ENCODE assay signal across 1 cellular context in the genomic region with DNA sequence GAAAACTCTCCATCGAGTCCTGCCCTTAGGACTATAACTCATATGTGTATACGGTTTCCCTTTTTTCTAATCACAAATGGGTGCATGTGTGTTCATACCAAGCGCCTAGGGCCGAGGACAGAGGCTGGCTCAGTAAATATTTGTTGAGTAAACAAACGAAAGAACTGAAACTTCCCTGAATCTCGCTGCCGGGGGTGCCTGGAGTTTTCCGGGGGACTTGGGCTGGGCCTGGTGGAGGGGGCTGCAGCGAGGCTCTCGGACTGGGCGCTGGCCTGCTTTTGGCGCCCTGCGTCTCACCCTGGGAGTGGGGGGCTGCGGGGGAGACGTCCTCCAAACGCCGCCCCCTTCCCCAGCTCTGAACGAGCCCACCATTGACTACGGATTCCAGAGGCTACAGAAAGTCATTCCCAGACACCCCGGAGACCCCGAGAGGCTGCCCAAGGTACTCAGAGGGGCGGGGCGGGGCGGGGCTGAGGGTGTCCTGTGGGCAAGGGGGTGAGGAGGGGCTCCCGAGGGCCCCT.
A peak's percentile ranks its signal among the peaks of the same experiment; 100 is the strongest.
TF ChIP-seq lines count a peak whose summit lies in the region.

No MANE protein-coding gene starts in this region.

TF ChIP-seq in HepG2, 621 proteins besides CTCF, POLR2A, EP300 and RAD21 (continued from another document and continues in another):
- TF ChIP-seq, protein P1, sequence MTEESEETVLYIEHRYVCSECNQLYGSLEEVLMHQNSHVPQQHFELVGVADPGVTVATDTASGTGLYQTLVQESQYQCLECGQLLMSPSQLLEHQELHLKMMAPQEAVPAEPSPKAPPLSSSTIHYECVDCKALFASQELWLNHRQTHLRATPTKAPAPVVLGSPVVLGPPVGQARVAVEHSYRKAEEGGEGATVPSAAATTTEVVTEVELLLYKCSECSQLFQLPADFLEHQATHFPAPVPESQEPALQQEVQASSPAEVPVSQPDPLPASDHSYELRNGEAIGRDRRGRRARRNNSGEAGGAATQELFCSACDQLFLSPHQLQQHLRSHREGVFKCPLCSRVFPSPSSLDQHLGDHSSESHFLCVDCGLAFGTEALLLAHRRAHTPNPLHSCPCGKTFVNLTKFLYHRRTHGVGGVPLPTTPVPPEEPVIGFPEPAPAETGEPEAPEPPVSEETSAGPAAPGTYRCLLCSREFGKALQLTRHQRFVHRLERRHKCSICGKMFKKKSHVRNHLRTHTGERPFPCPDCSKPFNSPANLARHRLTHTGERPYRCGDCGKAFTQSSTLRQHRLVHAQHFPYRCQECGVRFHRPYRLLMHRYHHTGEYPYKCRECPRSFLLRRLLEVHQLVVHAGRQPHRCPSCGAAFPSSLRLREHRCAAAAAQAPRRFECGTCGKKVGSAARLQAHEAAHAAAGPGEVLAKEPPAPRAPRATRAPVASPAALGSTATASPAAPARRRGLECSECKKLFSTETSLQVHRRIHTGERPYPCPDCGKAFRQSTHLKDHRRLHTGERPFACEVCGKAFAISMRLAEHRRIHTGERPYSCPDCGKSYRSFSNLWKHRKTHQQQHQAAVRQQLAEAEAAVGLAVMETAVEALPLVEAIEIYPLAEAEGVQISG (CRISPR knock-in tag; IDR thresholded peaks at IDR 0.05): no peak
- TF ChIP-seq ZNF598 (CRISPR knock-in tag; IDR thresholded peaks at IDR 0.05; ENCODE audit: borderline replicate concordance): no peak
- TF ChIP-seq, protein P2, sequence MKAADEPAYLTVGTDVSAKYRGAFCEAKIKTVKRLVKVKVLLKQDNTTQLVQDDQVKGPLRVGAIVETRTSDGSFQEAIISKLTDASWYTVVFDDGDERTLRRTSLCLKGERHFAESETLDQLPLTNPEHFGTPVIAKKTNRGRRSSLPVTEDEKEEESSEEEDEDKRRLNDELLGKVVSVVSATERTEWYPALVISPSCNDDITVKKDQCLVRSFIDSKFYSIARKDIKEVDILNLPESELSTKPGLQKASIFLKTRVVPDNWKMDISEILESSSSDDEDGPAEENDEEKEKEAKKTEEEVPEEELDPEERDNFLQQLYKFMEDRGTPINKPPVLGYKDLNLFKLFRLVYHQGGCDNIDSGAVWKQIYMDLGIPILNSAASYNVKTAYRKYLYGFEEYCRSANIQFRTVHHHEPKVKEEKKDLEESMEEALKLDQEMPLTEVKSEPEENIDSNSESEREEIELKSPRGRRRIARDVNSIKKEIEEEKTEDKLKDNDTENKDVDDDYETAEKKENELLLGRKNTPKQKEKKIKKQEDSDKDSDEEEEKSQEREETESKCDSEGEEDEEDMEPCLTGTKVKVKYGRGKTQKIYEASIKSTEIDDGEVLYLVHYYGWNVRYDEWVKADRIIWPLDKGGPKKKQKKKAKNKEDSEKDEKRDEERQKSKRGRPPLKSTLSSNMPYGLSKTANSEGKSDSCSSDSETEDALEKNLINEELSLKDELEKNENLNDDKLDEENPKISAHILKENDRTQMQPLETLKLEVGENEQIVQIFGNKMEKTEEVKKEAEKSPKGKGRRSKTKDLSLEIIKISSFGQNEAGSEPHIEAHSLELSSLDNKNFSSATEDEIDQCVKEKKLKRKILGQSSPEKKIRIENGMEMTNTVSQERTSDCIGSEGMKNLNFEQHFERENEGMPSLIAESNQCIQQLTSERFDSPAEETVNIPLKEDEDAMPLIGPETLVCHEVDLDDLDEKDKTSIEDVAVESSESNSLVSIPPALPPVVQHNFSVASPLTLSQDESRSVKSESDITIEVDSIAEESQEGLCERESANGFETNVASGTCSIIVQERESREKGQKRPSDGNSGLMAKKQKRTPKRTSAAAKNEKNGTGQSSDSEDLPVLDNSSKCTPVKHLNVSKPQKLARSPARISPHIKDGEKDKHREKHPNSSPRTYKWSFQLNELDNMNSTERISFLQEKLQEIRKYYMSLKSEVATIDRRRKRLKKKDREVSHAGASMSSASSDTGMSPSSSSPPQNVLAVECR (CRISPR knock-in tag; IDR thresholded peaks at IDR 0.05; ENCODE audit: borderline replicate concordance): peak; percentile 26; the same call in 1 of the 2 replicates
- TF ChIP-seq, protein P3, sequence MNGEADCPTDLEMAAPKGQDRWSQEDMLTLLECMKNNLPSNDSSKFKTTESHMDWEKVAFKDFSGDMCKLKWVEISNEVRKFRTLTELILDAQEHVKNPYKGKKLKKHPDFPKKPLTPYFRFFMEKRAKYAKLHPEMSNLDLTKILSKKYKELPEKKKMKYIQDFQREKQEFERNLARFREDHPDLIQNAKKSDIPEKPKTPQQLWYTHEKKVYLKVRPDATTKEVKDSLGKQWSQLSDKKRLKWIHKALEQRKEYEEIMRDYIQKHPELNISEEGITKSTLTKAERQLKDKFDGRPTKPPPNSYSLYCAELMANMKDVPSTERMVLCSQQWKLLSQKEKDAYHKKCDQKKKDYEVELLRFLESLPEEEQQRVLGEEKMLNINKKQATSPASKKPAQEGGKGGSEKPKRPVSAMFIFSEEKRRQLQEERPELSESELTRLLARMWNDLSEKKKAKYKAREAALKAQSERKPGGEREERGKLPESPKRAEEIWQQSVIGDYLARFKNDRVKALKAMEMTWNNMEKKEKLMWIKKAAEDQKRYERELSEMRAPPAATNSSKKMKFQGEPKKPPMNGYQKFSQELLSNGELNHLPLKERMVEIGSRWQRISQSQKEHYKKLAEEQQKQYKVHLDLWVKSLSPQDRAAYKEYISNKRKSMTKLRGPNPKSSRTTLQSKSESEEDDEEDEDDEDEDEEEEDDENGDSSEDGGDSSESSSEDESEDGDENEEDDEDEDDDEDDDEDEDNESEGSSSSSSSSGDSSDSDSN (CRISPR knock-in tag; IDR thresholded peaks at IDR 0.05): peak; percentile 2
- no peak; the same call in 1 of the 2 replicates for TF ChIP-seq ZNF782 (CRISPR knock-in tag; IDR thresholded peaks at IDR 0.05; ENCODE audit: borderline replicate concordance)
- peak; percentile 47 for TF ChIP-seq SAP130 (CRISPR knock-in tag; IDR thresholded peaks at IDR 0.05; ENCODE audit: low read depth)
- no peak for TF ChIP-seq DNMT3B (CRISPR knock-in tag; conservative IDR thresholded peaks at IDR 0.05)
- 0 out of 2 replicates have a peak, but pooled peaks have one; percentile 51 for TF ChIP-seq RCOR2 (CRISPR knock-in tag; IDR thresholded peaks at IDR 0.05)
- TF ChIP-seq, protein P4, sequence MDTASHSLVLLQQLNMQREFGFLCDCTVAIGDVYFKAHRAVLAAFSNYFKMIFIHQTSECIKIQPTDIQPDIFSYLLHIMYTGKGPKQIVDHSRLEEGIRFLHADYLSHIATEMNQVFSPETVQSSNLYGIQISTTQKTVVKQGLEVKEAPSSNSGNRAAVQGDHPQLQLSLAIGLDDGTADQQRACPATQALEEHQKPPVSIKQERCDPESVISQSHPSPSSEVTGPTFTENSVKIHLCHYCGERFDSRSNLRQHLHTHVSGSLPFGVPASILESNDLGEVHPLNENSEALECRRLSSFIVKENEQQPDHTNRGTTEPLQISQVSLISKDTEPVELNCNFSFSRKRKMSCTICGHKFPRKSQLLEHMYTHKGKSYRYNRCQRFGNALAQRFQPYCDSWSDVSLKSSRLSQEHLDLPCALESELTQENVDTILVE (CRISPR knock-in tag; IDR thresholded peaks at IDR 0.05): 0 out of 2 replicates have a peak, but pooled peaks have one; percentile 18
- peak; percentile 94; the same call in 1 of the 2 replicates for TF ChIP-seq SNAI1 (CRISPR knock-in tag; IDR thresholded peaks at IDR 0.05; ENCODE audit: borderline replicate concordance)
- TF ChIP-seq ZNF124 (CRISPR knock-in tag; IDR thresholded peaks at IDR 0.05): 0 out of 2 replicates have a peak, but pooled peaks have one; percentile 5
- TF ChIP-seq HDAC1 (CRISPR knock-in tag; IDR thresholded peaks at IDR 0.05): peak; percentile 79
- TF ChIP-seq ZNF335 (CRISPR knock-in tag; IDR thresholded peaks at IDR 0.05): no peak
- 0 out of 2 replicates have a peak, but pooled peaks have one; percentile 38 for TF ChIP-seq KLF11 (CRISPR knock-in tag; IDR thresholded peaks at IDR 0.05)
- peak; percentile 61 for TF ChIP-seq ZNF746 (CRISPR knock-in tag; IDR thresholded peaks at IDR 0.05)
- TF ChIP-seq NCOA2 (CRISPR knock-in tag; IDR thresholded peaks at IDR 0.05): 0 out of 2 replicates have a peak, but pooled peaks have one; percentile 8
- TF ChIP-seq ZMYM4 (CRISPR knock-in tag; IDR thresholded peaks at IDR 0.05): 0 out of 2 replicates have a peak, but pooled peaks have one; percentile 4
- TF ChIP-seq, protein P5, sequence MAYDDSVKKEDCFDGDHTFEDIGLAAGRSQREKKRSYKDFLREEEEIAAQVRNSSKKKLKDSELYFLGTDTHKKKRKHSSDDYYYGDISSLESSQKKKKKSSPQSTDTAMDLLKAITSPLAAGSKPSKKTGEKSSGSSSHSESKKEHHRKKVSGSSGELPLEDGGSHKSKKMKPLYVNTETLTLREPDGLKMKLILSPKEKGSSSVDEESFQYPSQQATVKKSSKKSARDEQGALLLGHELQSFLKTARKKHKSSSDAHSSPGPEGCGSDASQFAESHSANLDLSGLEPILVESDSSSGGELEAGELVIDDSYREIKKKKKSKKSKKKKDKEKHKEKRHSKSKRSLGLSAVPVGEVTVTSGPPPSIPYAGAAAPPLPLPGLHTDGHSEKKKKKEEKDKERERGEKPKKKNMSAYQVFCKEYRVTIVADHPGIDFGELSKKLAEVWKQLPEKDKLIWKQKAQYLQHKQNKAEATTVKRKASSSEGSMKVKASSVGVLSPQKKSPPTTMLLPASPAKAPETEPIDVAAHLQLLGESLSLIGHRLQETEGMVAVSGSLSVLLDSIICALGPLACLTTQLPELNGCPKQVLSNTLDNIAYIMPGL (CRISPR knock-in tag; IDR thresholded peaks at IDR 0.05; ENCODE audit: borderline replicate concordance in 1 of 2, low read depth in 1 of 2): peak in 1 of 2 experiments; percentile 62; a peak in 1 of 4 replicates
- TF ChIP-seq CBFB (CRISPR knock-in tag; IDR thresholded peaks at IDR 0.05): no peak
- TF ChIP-seq ZNF274 (CRISPR knock-in tag; IDR thresholded peaks at IDR 0.05): no peak
- 0 out of 2 replicates have a peak, but pooled peaks have one; percentile 47 for TF ChIP-seq ZNF792 (CRISPR knock-in tag; IDR thresholded peaks at IDR 0.05)
- peak; percentile 48; the same call in 1 of the 2 replicates for TF ChIP-seq RXRB (CRISPR knock-in tag; IDR thresholded peaks at IDR 0.05; ENCODE audit: borderline replicate concordance)
- TF ChIP-seq, protein P6, sequence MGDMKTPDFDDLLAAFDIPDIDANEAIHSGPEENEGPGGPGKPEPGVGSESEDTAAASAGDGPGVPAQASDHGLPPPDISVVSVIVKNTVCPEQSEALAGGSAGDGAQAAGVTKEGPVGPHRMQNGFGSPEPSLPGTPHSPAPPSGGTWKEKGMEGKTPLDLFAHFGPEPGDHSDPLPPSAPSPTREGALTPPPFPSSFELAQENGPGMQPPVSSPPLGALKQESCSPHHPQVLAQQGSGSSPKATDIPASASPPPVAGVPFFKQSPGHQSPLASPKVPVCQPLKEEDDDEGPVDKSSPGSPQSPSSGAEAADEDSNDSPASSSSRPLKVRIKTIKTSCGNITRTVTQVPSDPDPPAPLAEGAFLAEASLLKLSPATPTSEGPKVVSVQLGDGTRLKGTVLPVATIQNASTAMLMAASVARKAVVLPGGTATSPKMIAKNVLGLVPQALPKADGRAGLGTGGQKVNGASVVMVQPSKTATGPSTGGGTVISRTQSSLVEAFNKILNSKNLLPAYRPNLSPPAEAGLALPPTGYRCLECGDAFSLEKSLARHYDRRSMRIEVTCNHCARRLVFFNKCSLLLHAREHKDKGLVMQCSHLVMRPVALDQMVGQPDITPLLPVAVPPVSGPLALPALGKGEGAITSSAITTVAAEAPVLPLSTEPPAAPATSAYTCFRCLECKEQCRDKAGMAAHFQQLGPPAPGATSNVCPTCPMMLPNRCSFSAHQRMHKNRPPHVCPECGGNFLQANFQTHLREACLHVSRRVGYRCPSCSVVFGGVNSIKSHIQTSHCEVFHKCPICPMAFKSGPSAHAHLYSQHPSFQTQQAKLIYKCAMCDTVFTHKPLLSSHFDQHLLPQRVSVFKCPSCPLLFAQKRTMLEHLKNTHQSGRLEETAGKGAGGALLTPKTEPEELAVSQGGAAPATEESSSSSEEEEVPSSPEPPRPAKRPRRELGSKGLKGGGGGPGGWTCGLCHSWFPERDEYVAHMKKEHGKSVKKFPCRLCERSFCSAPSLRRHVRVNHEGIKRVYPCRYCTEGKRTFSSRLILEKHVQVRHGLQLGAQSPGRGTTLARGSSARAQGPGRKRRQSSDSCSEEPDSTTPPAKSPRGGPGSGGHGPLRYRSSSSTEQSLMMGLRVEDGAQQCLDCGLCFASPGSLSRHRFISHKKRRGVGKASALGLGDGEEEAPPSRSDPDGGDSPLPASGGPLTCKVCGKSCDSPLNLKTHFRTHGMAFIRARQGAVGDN (CRISPR knock-in tag; IDR thresholded peaks at IDR 0.05): peak; percentile 32; the same call in 1 of the 2 replicates
- peak; percentile 66; the same call in 1 of the 2 replicates for TF ChIP-seq SMAD3 (CRISPR knock-in tag; IDR thresholded peaks at IDR 0.05)
- TF ChIP-seq SKI (IDR thresholded peaks at IDR 0.05; ENCODE audit: partially characterized antibody): no peak
- TF ChIP-seq ZMYM3 (CRISPR knock-in tag; IDR thresholded peaks at IDR 0.05): peak; percentile 70
- 0 out of 2 replicates have a peak, but pooled peaks have one; percentile 11 for TF ChIP-seq ZSCAN9 (CRISPR knock-in tag; IDR thresholded peaks at IDR 0.05; ENCODE audit: borderline replicate concordance)
- TF ChIP-seq XRCC5 (optimal IDR thresholded peaks at IDR 0.05; ENCODE audit: low read length): peak; percentile 64
- TF ChIP-seq, protein P7, sequence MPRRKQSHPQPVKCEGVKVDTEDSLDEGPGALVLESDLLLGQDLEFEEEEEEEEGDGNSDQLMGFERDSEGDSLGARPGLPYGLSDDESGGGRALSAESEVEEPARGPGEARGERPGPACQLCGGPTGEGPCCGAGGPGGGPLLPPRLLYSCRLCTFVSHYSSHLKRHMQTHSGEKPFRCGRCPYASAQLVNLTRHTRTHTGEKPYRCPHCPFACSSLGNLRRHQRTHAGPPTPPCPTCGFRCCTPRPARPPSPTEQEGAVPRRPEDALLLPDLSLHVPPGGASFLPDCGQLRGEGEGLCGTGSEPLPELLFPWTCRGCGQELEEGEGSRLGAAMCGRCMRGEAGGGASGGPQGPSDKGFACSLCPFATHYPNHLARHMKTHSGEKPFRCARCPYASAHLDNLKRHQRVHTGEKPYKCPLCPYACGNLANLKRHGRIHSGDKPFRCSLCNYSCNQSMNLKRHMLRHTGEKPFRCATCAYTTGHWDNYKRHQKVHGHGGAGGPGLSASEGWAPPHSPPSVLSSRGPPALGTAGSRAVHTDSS (CRISPR knock-in tag; conservative IDR thresholded peaks at IDR 0.05): no peak
- TF ChIP-seq BHLHE40 (IDR thresholded peaks at IDR 0.05; ENCODE audit: low read length): no peak
- peak; percentile 71 for TF ChIP-seq ZBTB7B (CRISPR knock-in tag; IDR thresholded peaks at IDR 0.05)
- TF ChIP-seq, protein P8, sequence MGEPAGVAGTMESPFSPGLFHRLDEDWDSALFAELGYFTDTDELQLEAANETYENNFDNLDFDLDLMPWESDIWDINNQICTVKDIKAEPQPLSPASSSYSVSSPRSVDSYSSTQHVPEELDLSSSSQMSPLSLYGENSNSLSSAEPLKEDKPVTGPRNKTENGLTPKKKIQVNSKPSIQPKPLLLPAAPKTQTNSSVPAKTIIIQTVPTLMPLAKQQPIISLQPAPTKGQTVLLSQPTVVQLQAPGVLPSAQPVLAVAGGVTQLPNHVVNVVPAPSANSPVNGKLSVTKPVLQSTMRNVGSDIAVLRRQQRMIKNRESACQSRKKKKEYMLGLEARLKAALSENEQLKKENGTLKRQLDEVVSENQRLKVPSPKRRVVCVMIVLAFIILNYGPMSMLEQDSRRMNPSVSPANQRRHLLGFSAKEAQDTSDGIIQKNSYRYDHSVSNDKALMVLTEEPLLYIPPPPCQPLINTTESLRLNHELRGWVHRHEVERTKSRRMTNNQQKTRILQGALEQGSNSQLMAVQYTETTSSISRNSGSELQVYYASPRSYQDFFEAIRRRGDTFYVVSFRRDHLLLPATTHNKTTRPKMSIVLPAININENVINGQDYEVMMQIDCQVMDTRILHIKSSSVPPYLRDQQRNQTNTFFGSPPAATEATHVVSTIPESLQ (CRISPR knock-in tag; conservative IDR thresholded peaks at IDR 0.05): no peak
- peak; percentile 42 for TF ChIP-seq NR2F6 (IDR thresholded peaks at IDR 0.05)
- no peak for TF ChIP-seq NR2F6 (CRISPR knock-in tag; IDR thresholded peaks at IDR 0.05)
- peak; percentile 10; the same call in 1 of the 2 replicates for TF ChIP-seq TAF1 (CRISPR knock-in tag; IDR thresholded peaks at IDR 0.05)
- peak; percentile 71 for TF ChIP-seq ZFX (CRISPR knock-in tag; IDR thresholded peaks at IDR 0.05; ENCODE audit: low read depth)
